Comparison of ENCODE assay signal across 8 cellular contexts in genomic region chr1:218164111-218164929, GRCh38.
A peak's percentile ranks its signal among the peaks of the same experiment; 100 is the strongest.
DNase-seq lines count a peak whose midpoint lies in the region; ATAC-seq and TF ChIP-seq lines count a peak whose summit lies in the region.

No MANE protein-coding gene starts in this region.

- H3K27ac Mint-ChIP-seq in WTC11 (peak overlapping the region; percentile 67; the same call in 1 of the 2 replicates), osteocyte (ENCODE audit: unreplicated experiment) (no peak overlapping the region)

- in situ Hi-C loops in Caki2 (cut with HindIII; ENCODE audit: low pct_unique_long_range_greater_than_20kb, low sequenced_read_pairs), result no loop called here

- H3K27ac ChIP-seq in KMS-11, result peak overlapping the region; percentile 96

- H4K20me1 ChIP-seq in KMS-11 (ENCODE audit: insufficient read depth), result no peaks in the 10 kb centered on the region

- peaks cover 17% of the 10 kb centered on the region for H3K4me1 ChIP-seq in KMS-11 (ENCODE audit: low read depth, poor library complexity, severe bottlenecking)

- no peaks in the 10 kb centered on the region for H3K36me3 ChIP-seq in KMS-11 (ENCODE audit: insufficient read depth)

- POLR2A ChIA-PET in WTC11 (lab: Charles Lee), result interaction anchor here (0.9 kb wide), 1 partner anchor 114 kb away, joined by 3 read pairs; no protein-coding TSS in a partner anchor

- H3K36me3 Mint-ChIP-seq in WTC11 (no peaks in the 10 kb centered on the region), osteocyte (ENCODE audit: unreplicated experiment) (no peaks in the 10 kb centered on the region)

- peak; percentile 36 for DNase-seq in Caki2 (ENCODE audit: low read depth)
- DNase-seq in WTC11 (ENCODE audit: low spot score), result peak; percentile 88
- peak; percentile 3 for DNase-seq in germinal center (ENCODE audit: low spot score)
- no peak for DNase-seq in osteocyte (ENCODE audit: extremely low spot score, unreplicated experiment)
- no peak for DNase-seq in activated CD4-positive, CD25-positive, alpha-beta regulatory T cell (lab: John Stamatoyannopoulos, UW)

- H3K27me3 ChIP-seq in KMS-11 (ENCODE audit: insufficient read depth, low read depth), result no peaks in the 10 kb centered on the region

- H3K27me3 Mint-ChIP-seq in WTC11 (ENCODE audit: low read depth), result peaks cover 29% of the 10 kb centered on the region
- peaks cover 73% of the 10 kb centered on the region for H3K27me3 Mint-ChIP-seq in osteocyte (ENCODE audit: unreplicated experiment)

- H3K4me2 ChIP-seq in KMS-11, result peak overlapping the region; percentile 97

- H3K4me3 Mint-ChIP-seq in WTC11 (peak overlapping the region; percentile 92), osteocyte (ENCODE audit: unreplicated experiment) (peak overlapping the region; percentile 70)

- H3K4me1 Mint-ChIP-seq in WTC11, result peaks cover 28% of the 10 kb centered on the region
- H3K4me1 Mint-ChIP-seq in osteocyte (ENCODE audit: unreplicated experiment), result peaks cover 17% of the 10 kb centered on the region

- CTCF ChIA-PET in WTC11 (lab: Charles Lee), result interaction anchor here (1.1 kb wide), 1 partner anchor 8 kb away, joined by 4 read pairs; no protein-coding TSS in a partner anchor

- peak overlapping the region; percentile 74 for H3K4me3 ChIP-seq in KMS-11 (IDR thresholded peaks at IDR 0.05; ENCODE audit: insufficient read depth, low read depth, low read length)

- no peaks in the 10 kb centered on the region for H3K9me3 Mint-ChIP-seq in WTC11
- H3K9me3 Mint-ChIP-seq in osteocyte (ENCODE audit: unreplicated experiment), result no peaks in the 10 kb centered on the region

- peak overlapping the region; percentile 52 for H2AFZ ChIP-seq in KMS-11 (ENCODE audit: low read depth)

- H3K79me2 ChIP-seq in KMS-11 (ENCODE audit: insufficient read depth, low read depth), result peaks cover 27% of the 10 kb centered on the region; the same call in 1 of the 2 replicates

- TF ChIP-seq CTCF in KMS-11 (conservative IDR thresholded peaks at IDR 0.05; ENCODE audit: low read depth, low read length) (peak; percentile 37; the same call in 1 of the 2 replicates), WTC11 (IDR thresholded peaks at IDR 0.05) (no peak), osteocyte (IDR thresholded peaks at IDR 0.05) (no peak)

- ATAC-seq in GM21360 (IDR thresholded peaks at IDR 0.05; ENCODE audit: unreplicated experiment), result peak; percentile 50
- peak; percentile 82 for ATAC-seq in WTC11
- ATAC-seq in HG03139 (IDR thresholded peaks at IDR 0.05; ENCODE audit: unreplicated experiment), result no peak

- peak overlapping the region; percentile 98 for H3K9ac ChIP-seq in KMS-11

TF ChIP-seq in WTC11, 78 proteins besides CTCF, POLR2A, EP300 and RAD21:
- TF ChIP-seq PRDM15 (CRISPR knock-in tag; IDR thresholded peaks at IDR 0.05), result peak; percentile 50; the same call in 1 of the 2 replicates
- peak; percentile 92 for TF ChIP-seq ZNF423 (CRISPR knock-in tag; IDR thresholded peaks at IDR 0.05)
- no peak for TF ChIP-seq ZNF263 (CRISPR knock-in tag; IDR thresholded peaks at IDR 0.05; ENCODE audit: low read depth)
- peak; percentile 72 for TF ChIP-seq ZNF121 (CRISPR knock-in tag; IDR thresholded peaks at IDR 0.05)
- peak; percentile 38; the same call in 1 of the 2 replicates for TF ChIP-seq TEAD1 (CRISPR knock-in tag; IDR thresholded peaks at IDR 0.05)
- peak; percentile 30; the same call in 1 of the 2 replicates for TF ChIP-seq SMAD4 (CRISPR knock-in tag; IDR thresholded peaks at IDR 0.05)
- TF ChIP-seq, protein P1, sequence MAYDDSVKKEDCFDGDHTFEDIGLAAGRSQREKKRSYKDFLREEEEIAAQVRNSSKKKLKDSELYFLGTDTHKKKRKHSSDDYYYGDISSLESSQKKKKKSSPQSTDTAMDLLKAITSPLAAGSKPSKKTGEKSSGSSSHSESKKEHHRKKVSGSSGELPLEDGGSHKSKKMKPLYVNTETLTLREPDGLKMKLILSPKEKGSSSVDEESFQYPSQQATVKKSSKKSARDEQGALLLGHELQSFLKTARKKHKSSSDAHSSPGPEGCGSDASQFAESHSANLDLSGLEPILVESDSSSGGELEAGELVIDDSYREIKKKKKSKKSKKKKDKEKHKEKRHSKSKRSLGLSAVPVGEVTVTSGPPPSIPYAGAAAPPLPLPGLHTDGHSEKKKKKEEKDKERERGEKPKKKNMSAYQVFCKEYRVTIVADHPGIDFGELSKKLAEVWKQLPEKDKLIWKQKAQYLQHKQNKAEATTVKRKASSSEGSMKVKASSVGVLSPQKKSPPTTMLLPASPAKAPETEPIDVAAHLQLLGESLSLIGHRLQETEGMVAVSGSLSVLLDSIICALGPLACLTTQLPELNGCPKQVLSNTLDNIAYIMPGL (CRISPR knock-in tag; IDR thresholded peaks at IDR 0.05), result peak; percentile 47; the same call in 1 of the 2 replicates
- TF ChIP-seq ZNF671 (CRISPR knock-in tag; IDR thresholded peaks at IDR 0.05), result no peak
- peak; percentile 36; the same call in 1 of the 2 replicates for TF ChIP-seq MAX (CRISPR knock-in tag; IDR thresholded peaks at IDR 0.05)
- 0 out of 2 replicates have a peak, but pooled peaks have one; percentile 21 for TF ChIP-seq USF1 (CRISPR knock-in tag; IDR thresholded peaks at IDR 0.05)
- no peak for TF ChIP-seq USF2 (CRISPR knock-in tag; IDR thresholded peaks at IDR 0.05)
- TF ChIP-seq, protein P2, sequence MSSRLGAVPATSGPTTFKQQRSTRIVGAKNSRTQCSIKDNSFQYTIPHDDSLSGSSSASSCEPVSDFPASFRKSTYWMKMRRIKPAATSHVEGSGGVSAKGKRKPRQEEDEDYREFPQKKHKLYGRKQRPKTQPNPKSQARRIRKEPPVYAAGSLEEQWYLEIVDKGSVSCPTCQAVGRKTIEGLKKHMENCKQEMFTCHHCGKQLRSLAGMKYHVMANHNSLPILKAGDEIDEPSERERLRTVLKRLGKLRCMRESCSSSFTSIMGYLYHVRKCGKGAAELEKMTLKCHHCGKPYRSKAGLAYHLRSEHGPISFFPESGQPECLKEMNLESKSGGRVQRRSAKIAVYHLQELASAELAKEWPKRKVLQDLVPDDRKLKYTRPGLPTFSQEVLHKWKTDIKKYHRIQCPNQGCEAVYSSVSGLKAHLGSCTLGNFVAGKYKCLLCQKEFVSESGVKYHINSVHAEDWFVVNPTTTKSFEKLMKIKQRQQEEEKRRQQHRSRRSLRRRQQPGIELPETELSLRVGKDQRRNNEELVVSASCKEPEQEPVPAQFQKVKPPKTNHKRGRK (CRISPR knock-in tag; IDR thresholded peaks at IDR 0.05; ENCODE audit: borderline replicate concordance), result no peak
- no peak for TF ChIP-seq TP53 (CRISPR knock-in tag; IDR thresholded peaks at IDR 0.05)

Comparison
In these comparisons a context has a peak if more than half of its experiments do, and no peak if none do; other contexts are left out.
1. DNase-seq: peak in Caki2 (single experiment), WTC11 (single experiment) and germinal center (single experiment); none in osteocyte (single experiment) and activated CD4-positive, CD25-positive, alpha-beta regulatory T cell (0 of 4).